In the genomic region with DNA sequence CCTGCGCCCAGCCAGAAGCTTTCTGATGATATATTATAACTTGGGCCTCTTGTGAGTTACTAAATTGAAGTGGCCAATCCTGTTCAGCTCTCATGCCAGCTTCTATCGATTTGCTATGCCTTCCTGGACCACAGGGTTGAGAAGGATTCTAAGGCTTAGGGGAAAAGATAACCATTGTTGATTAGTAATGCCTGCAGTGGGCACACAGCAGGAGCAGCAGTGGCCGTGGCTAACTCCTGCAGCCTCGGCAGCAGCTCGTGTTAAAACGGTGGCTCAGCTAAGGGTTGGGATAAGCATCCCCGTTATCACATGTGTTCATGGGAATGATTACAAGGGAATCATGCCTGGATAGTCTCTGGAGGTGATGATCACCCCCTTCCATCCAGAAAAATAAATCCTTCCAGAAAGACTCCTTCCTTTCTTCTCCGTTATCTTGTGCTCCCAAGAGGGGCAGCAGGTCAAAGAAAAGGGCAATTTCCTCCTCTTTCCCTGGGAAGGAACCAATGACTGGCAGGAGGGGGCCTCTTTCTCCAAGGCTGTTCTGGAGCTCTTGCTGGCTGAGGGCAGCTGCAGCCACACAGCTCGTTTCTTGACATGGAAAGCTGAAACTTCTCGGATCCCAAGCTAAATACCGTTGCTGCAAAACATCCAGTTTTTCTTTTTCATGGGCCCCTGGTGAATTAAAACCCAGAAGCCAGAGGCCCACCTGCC, we compare ENCODE assay signal across 22 cellular contexts. TPM values are rescaled to one million over a fixed set of nuclear protein-coding genes. Genes with fewer than 3 reads are reported as not detected.
DNase-seq lines count a peak whose midpoint lies in the region; ATAC-seq and TF ChIP-seq lines count a peak whose summit lies in the region.
"Had no signal": no experiment of that assay in that cellular context is flagged by ENCODE, and none has a peak within 500 bp of the region (broad histone marks: within the 10 kb centered on the region; RNA-seq: fewer than 3 reads in every experiment).

No MANE protein-coding gene starts in this region.

- peak overlapping the region; percentile 6 for H3K27ac Mint-ChIP-seq in T-helper 1 cell treated with Interleukin-12 subunit alpha and Interleukin-12 subunit beta and Interleukin-4 antibody, amounts not matched to agents 30 μg/mL and 1 μg/mL, for 36 hours
- H3K27ac Mint-ChIP-seq in CD8-positive, alpha-beta T cell: no peak overlapping the region
- H3K27ac Mint-ChIP-seq: CD8-positive, alpha-beta memory T cell; IgD-negative memory B cell had no signal

- H3K36me3 Mint-ChIP-seq in T-helper 1 cell treated with Interleukin-12 subunit alpha and Interleukin-12 subunit beta and Interleukin-4 antibody, amounts not matched to agents 30 μg/mL and 1 μg/mL, for 36 hours (ENCODE audit: low read depth): no peaks in the 10 kb centered on the region
- H3K36me3 Mint-ChIP-seq in CD8-positive, alpha-beta T cell: no peaks in the 10 kb centered on the region
- H3K36me3 Mint-ChIP-seq: CD8-positive, alpha-beta memory T cell; IgD-negative memory B cell had no signal

- H3K9me3 Mint-ChIP-seq in T-helper 1 cell treated with Interleukin-12 subunit alpha and Interleukin-12 subunit beta and Interleukin-4 antibody, amounts not matched to agents 30 μg/mL and 1 μg/mL, for 36 hours: no peaks in the 10 kb centered on the region
- no peaks in the 10 kb centered on the region for H3K9me3 Mint-ChIP-seq in CD8-positive, alpha-beta T cell
- H3K9me3 Mint-ChIP-seq: IgD-negative memory B cell had no signal

- peaks cover 2% of the 10 kb centered on the region for H3K27me3 Mint-ChIP-seq in T-helper 1 cell treated with Interleukin-12 subunit alpha and Interleukin-12 subunit beta and Interleukin-4 antibody, amounts not matched to agents 30 μg/mL and 1 μg/mL, for 36 hours (ENCODE audit: low read depth)
- no peaks in the 10 kb centered on the region for H3K27me3 Mint-ChIP-seq in CD8-positive, alpha-beta T cell (ENCODE audit: low read depth)

- no peaks in the 10 kb centered on the region for H3K27me3 ChIP-seq in dorsolateral prefrontal cortex
- H3K27me3 ChIP-seq in CD8-positive, alpha-beta T cell (ENCODE audit: insufficient read depth, low read length): no peaks in the 10 kb centered on the region

- intact Hi-C loops in dorsolateral prefrontal cortex (cut with DNase I): no loop called here
- intact Hi-C loops in CD8-positive, alpha-beta T cell (cut with DNase I, micrococcal nuclease): no loop called here

- peaks cover 15% of the 10 kb centered on the region for H3K4me1 Mint-ChIP-seq in T-helper 1 cell treated with Interleukin-12 subunit alpha and Interleukin-12 subunit beta and Interleukin-4 antibody, amounts not matched to agents 30 μg/mL and 1 μg/mL, for 36 hours (ENCODE audit: low read depth)
- peaks cover 5% of the 10 kb centered on the region for H3K4me1 Mint-ChIP-seq in CD8-positive, alpha-beta T cell (ENCODE audit: low read depth)

- peak overlapping the region in 3 of 59 donors; percentile 0 to 18 (median 6) for H3K4me3 ChIP-seq in dorsolateral prefrontal cortex
- H3K4me3 ChIP-seq in CD8-positive, alpha-beta T cell (ENCODE audit: low read depth, low read length): no peak overlapping the region

- POLR2A ChIA-PET in CD8-positive, alpha-beta T cell (lab: Charles Lee): no interaction called here

- TF ChIP-seq CTCF in dorsolateral prefrontal cortex (IDR thresholded peaks at IDR 0.05 in 54 of 56, conservative IDR thresholded peaks at IDR 0.05 in 2 of 56; ENCODE audit: low read depth in 1 of 56, partially characterized antibody in 56 of 56): no peak
- no peak for TF ChIP-seq CTCF in CD8-positive, alpha-beta T cell (IDR thresholded peaks at IDR 0.05)

- ATAC-seq in HG03354 (IDR thresholded peaks at IDR 0.05; ENCODE audit: poor library complexity, severe bottlenecking, unreplicated experiment): no peak
- no peak for ATAC-seq in GM18907 (IDR thresholded peaks at IDR 0.05; ENCODE audit: unreplicated experiment)
- ATAC-seq in CD8-positive, alpha-beta T cell: no peak
- ATAC-seq: HCT116 had no signal

- no peaks in the 10 kb centered on the region for H3K4me1 ChIP-seq in CD8-positive, alpha-beta T cell (ENCODE audit: insufficient read depth, low read length)

- CTCF ChIA-PET in CD8-positive, alpha-beta T cell (lab: Charles Lee): interaction anchor here (0.7 to 13.9 kb wide), 3 partner anchors 19 to 493 kb away, joined by 3 to 256 read pairs (median 7); no protein-coding TSS in a partner anchor

- no peaks in the 10 kb centered on the region for H3K36me3 ChIP-seq in CD8-positive, alpha-beta T cell (ENCODE audit: insufficient read depth, low read length)

- DNase-seq in T-helper 1 cell (no peak), dorsolateral prefrontal cortex (no peak), left kidney (ENCODE audit: low read depth, low spot score) (peak; percentile 17)
- no peak for DNase-seq in CD8-positive, alpha-beta T cell
- DNase-seq: ACHN; AML-193; Calu3; CD8-positive, alpha-beta memory T cell; Karpas-422; NCI-H1417 treated with DMSO at 0.1 percent for 48 hours; NCI-H187; NCI-H446; NCI-H526; OCI-M1 had no signal

- H3K27ac ChIP-seq in dorsolateral prefrontal cortex (peak overlapping the region in 52 of 59 donors; percentile 5 to 84 (median 60)), temporal lobe (ENCODE audit: low read depth, low read length) (peak overlapping the region; percentile 71)
- H3K27ac ChIP-seq in CD8-positive, alpha-beta T cell (ENCODE audit: low read depth, low read length): no peak overlapping the region
- H3K27ac ChIP-seq: 22Rv1 had no signal

- H3K9me3 ChIP-seq in CD8-positive, alpha-beta T cell (ENCODE audit: low read length): no peaks in the 10 kb centered on the region

- H3K4me3 Mint-ChIP-seq in T-helper 1 cell treated with Interleukin-12 subunit alpha and Interleukin-12 subunit beta and Interleukin-4 antibody, amounts not matched to agents 30 μg/mL and 1 μg/mL, for 36 hours: no peak overlapping the region
- no peak overlapping the region for H3K4me3 Mint-ChIP-seq in CD8-positive, alpha-beta T cell
- H3K4me3 Mint-ChIP-seq: IgD-negative memory B cell had no signal

RNA-seq across cellular contexts. Expression of a gene that starts 20.3 kb away (rescaled TPM):
- total RNA-seq in dorsolateral prefrontal cortex (1 to 10 TPM in 30 of 120 experiments, under 1 TPM in 55, not detected in 35; 0.37 to 2.8 (median 0.85) TPM), temporal lobe (0.25 TPM)
- total RNA-seq in CD8-positive, alpha-beta T cell: not detected
- total RNA-seq: Calu3; CD8-positive, alpha-beta memory T cell; Daoy had no signal

RNA-seq across cellular contexts. Expression of a gene that starts 31.8 kb away (rescaled TPM):
- total RNA-seq in dorsolateral prefrontal cortex (10 to 100 TPM; 12.5 to 51.6 (median 27.4) TPM), temporal lobe (10.6 TPM)
- 1 to 10 TPM; 1.7 to 2.9 TPM for total RNA-seq in CD8-positive, alpha-beta T cell
